Comparison of ENCODE assay signal across 9 cellular contexts in genomic region chr10:89207181-89207800, GRCh38. TPM values are rescaled to one million over a fixed set of nuclear protein-coding genes. Genes with fewer than 3 reads are reported as not detected.
DNase-seq lines count a peak whose midpoint lies in the region; ATAC-seq and TF ChIP-seq lines count a peak whose summit lies in the region.
"Had no signal": no experiment of that assay in that cellular context is flagged by ENCODE, and none has a peak within 500 bp of the region (broad histone marks: within the 10 kb centered on the region; RNA-seq: fewer than 3 reads in every experiment).

TSS of gene CH25H (minus strand) at chr10:89207317. CDS start at chr10:89207292, 25 bp downstream.

- H3K36me3 ChIP-seq in CD4-positive, alpha-beta memory T cell (ENCODE audit: insufficient read depth, low read length), result no peaks in the 10 kb centered on the region
- no peaks in the 10 kb centered on the region for H3K36me3 ChIP-seq in sigmoid colon

- 0 to 1% methylated on average over 28 of the region's 28 CpGs for WGBS in sigmoid colon, 2 donors

- peaks cover 6% of the 10 kb centered on the region for H3K27me3 ChIP-seq in CD4-positive, alpha-beta memory T cell (ENCODE audit: insufficient read depth, low read length)
- H3K27me3 ChIP-seq in sigmoid colon, result peaks cover 4 to 52% (median 6%) of the 10 kb centered on the region in 3 donors

- H3K4me3 Mint-ChIP-seq in CD4-positive, alpha-beta memory T cell, result peak within 1 kb of the TSS; percentile 84 to 95 (median 87)
- H3K4me3 Mint-ChIP-seq in T-helper 2 cell treated with Interferon-gamma antibody and Interleukin-4, amounts not matched to agents 5 μg/mL and 100 μg/mL, for 36 hours, result peak within 1 kb of the TSS; percentile 80

- H3K4me1 ChIP-seq in CD4-positive, alpha-beta memory T cell (ENCODE audit: insufficient read depth, low read length), result peaks cover 17% of the 10 kb centered on the region
- H3K4me1 ChIP-seq in sigmoid colon, result peaks cover 0 to 20% (median 14%) of the 10 kb centered on the region in 4 donors

- TF ChIP-seq EP300 in sigmoid colon (IDR thresholded peaks at IDR 0.05), result peak in 2 of 4 donors; percentile 20 to 65

- peak within 1 kb of the TSS; percentile 6 to 83 (median 71) for H3K27ac Mint-ChIP-seq in CD4-positive, alpha-beta memory T cell
- no peak within 1 kb of the TSS for H3K27ac Mint-ChIP-seq in T-helper 2 cell treated with Interferon-gamma antibody and Interleukin-4, amounts not matched to agents 5 μg/mL and 100 μg/mL, for 36 hours

- H3K27ac ChIP-seq in CD4-positive, alpha-beta memory T cell (ENCODE audit: low read depth, low read length), result no peak within 1 kb of the TSS
- H3K27ac ChIP-seq in sigmoid colon, result peak within 1 kb of the TSS; percentile 50 to 80 (median 63)
- H3K27ac ChIP-seq: KMS-11 had no signal

- peaks cover 18 to 23% of the 10 kb centered on the region in 2 donors for H3K27me3 Mint-ChIP-seq in CD4-positive, alpha-beta memory T cell
- peaks cover 39% of the 10 kb centered on the region for H3K27me3 Mint-ChIP-seq in T-helper 2 cell treated with Interferon-gamma antibody and Interleukin-4, amounts not matched to agents 5 μg/mL and 100 μg/mL, for 36 hours (ENCODE audit: low read depth)

- no peak for TF ChIP-seq POLR2A in sigmoid colon (IDR thresholded peaks at IDR 0.05)

- TF ChIP-seq CTCF in sigmoid colon (IDR thresholded peaks at IDR 0.05), result no peak

- ATAC-seq in HG03045 (IDR thresholded peaks at IDR 0.05; ENCODE audit: unreplicated experiment) (peak; percentile 51), GM21717 (IDR thresholded peaks at IDR 0.05; ENCODE audit: unreplicated experiment) (no peak)

- POLR2A ChIA-PET in CD4-positive, alpha-beta memory T cell (lab: Charles Lee; ENCODE audit: partially characterized antibody), result interaction anchor here (1.0 to 2.5 kb wide), 8 partner anchors 8 to 220 kb away, joined by 3 to 14 read pairs (median 4); partner anchors contain the start of gene FAS

- H3K4me1 Mint-ChIP-seq in CD4-positive, alpha-beta memory T cell, result peaks cover 9 to 15% (median 13%) of the 10 kb centered on the region in 4 donors
- peaks cover 8% of the 10 kb centered on the region for H3K4me1 Mint-ChIP-seq in T-helper 2 cell treated with Interferon-gamma antibody and Interleukin-4, amounts not matched to agents 5 μg/mL and 100 μg/mL, for 36 hours (ENCODE audit: low read depth)

- CTCF ChIA-PET in CD4-positive, alpha-beta memory T cell (lab: Charles Lee; ENCODE audit: partially characterized antibody), result interaction anchor here (0.9 to 3.5 kb wide), 14 partner anchors 8 to 377 kb away, joined by 3 to 47 read pairs (median 6); partner anchors contain the start of gene STAMBPL1

- no peaks in the 10 kb centered on the region for H3K36me3 Mint-ChIP-seq in CD4-positive, alpha-beta memory T cell
- H3K36me3 Mint-ChIP-seq in T-helper 2 cell treated with Interferon-gamma antibody and Interleukin-4, amounts not matched to agents 5 μg/mL and 100 μg/mL, for 36 hours (ENCODE audit: low read depth), result no peaks in the 10 kb centered on the region

- H3K9me3 Mint-ChIP-seq in CD4-positive, alpha-beta memory T cell, result no peaks in the 10 kb centered on the region
- no peaks in the 10 kb centered on the region for H3K9me3 Mint-ChIP-seq in T-helper 2 cell treated with Interferon-gamma antibody and Interleukin-4, amounts not matched to agents 5 μg/mL and 100 μg/mL, for 36 hours

- peak; percentile 31 to 59 (median 41) for DNase-seq in CD4-positive, alpha-beta memory T cell
- peak; percentile 29 for DNase-seq in T-helper 2 cell treated with Interferon-gamma antibody and Interleukin-4, amounts not matched to agents 5 μg/mL and 100 μg/mL, for 36 hours (ENCODE audit: low spot score)
- peak; percentile 25 for DNase-seq in central memory CD4-positive, alpha-beta T cell
- DNase-seq in iPS-NIHi11 (ENCODE audit: low spot score) (peak; percentile 54), sigmoid colon (peak; percentile 92), NCI-H226 (no peak)

- H3K4me3 ChIP-seq in CD4-positive, alpha-beta memory T cell (ENCODE audit: low read length in 2 of 2), result peak within 1 kb of the TSS; percentile 43 to 55
- H3K4me3 ChIP-seq in sigmoid colon, result peak within 1 kb of the TSS; percentile 43 to 55 (median 46)

- no peaks in the 10 kb centered on the region for H3K9me3 ChIP-seq in CD4-positive, alpha-beta memory T cell (ENCODE audit: control insufficient read depth in 1 of 2, low read length in 2 of 2)
- H3K9me3 ChIP-seq in sigmoid colon, result no peaks in the 10 kb centered on the region

- intact Hi-C loops in CD4-positive, alpha-beta memory T cell (cut with micrococcal nuclease), result no loop called here
- intact Hi-C loops in sigmoid colon (cut with DNase I), result no loop called here

RNA-seq across cellular contexts. Expression of gene CH25H, which starts in this region (rescaled TPM):
- total RNA-seq in CD4-positive, alpha-beta memory T cell, result not detected
- polyA plus RNA-seq in CD4-positive, alpha-beta memory T cell, result under 1 TPM; 0.10 to 0.46 TPM
- 1 to 10 TPM in 3 of 4 donors, not detected in 1; 1.4 to 6.7 (median 2.1) TPM for total RNA-seq in sigmoid colon
- polyA plus RNA-seq in sigmoid colon, result 1 to 10 TPM in 1 of 3 donors, under 1 TPM in 1, not detected in 1; 0.60 to 3.2 TPM

Comparison
In these comparisons a context has a peak if more than half of its experiments do, and no peak if none do; other contexts are left out.
1. Peak in DNase-seq and H3K4me3 ChIP-seq in CD4-positive, alpha-beta memory T cell; RNA of the gene not detected or under 1 TPM.